In the genomic region with DNA sequence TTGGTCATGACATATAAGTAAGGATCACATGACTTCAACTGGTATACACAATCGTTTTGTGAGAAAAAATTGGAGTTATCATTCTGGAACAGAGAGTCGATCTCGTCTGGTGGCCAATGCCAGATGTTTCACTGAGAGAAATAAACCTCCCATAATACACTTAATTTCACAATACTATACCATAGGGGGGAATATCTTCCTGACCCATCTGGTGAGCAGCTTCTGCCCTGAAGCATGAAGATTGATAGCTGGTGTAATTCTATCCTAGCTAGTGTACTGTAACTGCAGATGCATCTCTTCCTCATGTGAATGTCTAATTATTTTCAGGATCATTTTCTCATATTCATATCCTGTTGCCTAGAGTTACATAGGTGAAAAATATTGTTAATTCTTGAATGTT, we compare ENCODE assay signal across 16 cellular contexts. TPM values are rescaled to one million over a fixed set of nuclear protein-coding genes. Genes with fewer than 3 reads are reported as not detected.
"Had no signal": no experiment of that assay in that cellular context is flagged by ENCODE, and none has a peak within 500 bp of the region (broad histone marks: within the 10 kb centered on the region; RNA-seq: fewer than 3 reads in every experiment).

No MANE protein-coding gene starts in this region.

- H3K4me1 ChIP-seq: tibial artery had no signal

- H3K36me3 ChIP-seq: tibial artery had no signal

- H3K9me3 ChIP-seq: tibial artery had no signal

- ATAC-seq: natural killer cell treated with Interleukin-12 subunit alpha and Interleukin-12 subunit beta and Interleukin-15 and Interleukin-18, amount 100 ng/mL, for 72 hours; stimulated activated naive B cell treated with anti-CD40 and anti-IgM and Interleukin-4, amounts not matched to agents 10 μg/mL and 1 μg/mL and 100 μg/mL, for 72 hours had no signal

- H3K4me3 ChIP-seq: tibial artery had no signal

- H3K27me3 ChIP-seq: tibial artery had no signal

- H3K9me3 Mint-ChIP-seq: stimulated activated naive B cell treated with anti-CD40 and anti-IgM and Interleukin-4, amounts not matched to agents 10 μg/mL and 1 μg/mL and 100 μg/mL, for 72 hours had no signal

- H3K4me1 Mint-ChIP-seq: stimulated activated naive B cell treated with anti-CD40 and anti-IgM and Interleukin-4, amounts not matched to agents 10 μg/mL and 1 μg/mL and 100 μg/mL, for 72 hours had no signal

- H3K4me3 Mint-ChIP-seq: natural killer cell treated with Interleukin-12 subunit alpha and Interleukin-12 subunit beta and Interleukin-15 and Interleukin-18, amount 100 ng/mL, for 72 hours; stimulated activated naive B cell treated with anti-CD40 and anti-IgM and Interleukin-4, amounts not matched to agents 10 μg/mL and 1 μg/mL and 100 μg/mL, for 72 hours had no signal

- H3K36me3 Mint-ChIP-seq: natural killer cell treated with Interleukin-12 subunit alpha and Interleukin-12 subunit beta and Interleukin-15 and Interleukin-18, amount 100 ng/mL, for 72 hours; stimulated activated naive B cell treated with anti-CD40 and anti-IgM and Interleukin-4, amounts not matched to agents 10 μg/mL and 1 μg/mL and 100 μg/mL, for 72 hours had no signal

- H3K27ac ChIP-seq: tibial artery had no signal

- DNase-seq: activated CD4-positive, CD25-positive, alpha-beta regulatory T cell treated with anti-CD3 and anti-CD28 coated beads, Interleukin-2, amount 50 U/mL, for 72 hours; activated naive CD4-positive, alpha-beta T cell treated with Interleukin-2 at 50 U/mL for 16 hours; activated T-cell treated with anti-CD3 and anti-CD28 coated beads for 4 hours; anterior cingulate cortex; effector memory CD4-positive, alpha-beta T cell; foreskin melanocyte; mesenchymal stem cell; stimulated activated CD4-positive, alpha-beta T cell treated with anti-CD3 and anti-CD28 coated beads, Interleukin-12 subunit alpha, Interleukin-12 subunit beta, amount 100 ng/mL, for 4 hours; stimulated activated CD4-positive, alpha-beta T cell treated with anti-CD3 and anti-CD28 coated beads, Interleukin-2, amount 100 ng/mL, for 24 hours; stimulated activated naive B cell treated with anti-CD40 and anti-IgM and Interleukin-4, amounts not matched to agents 10 μg/mL and 1 μg/mL and 100 μg/mL, for 72 hours; tibial artery had no signal

- FAIRE-seq: urothelium cell line had no signal

- H3K27me3 Mint-ChIP-seq: natural killer cell treated with Interleukin-12 subunit alpha and Interleukin-12 subunit beta and Interleukin-15 and Interleukin-18, amount 100 ng/mL, for 72 hours; stimulated activated naive B cell treated with anti-CD40 and anti-IgM and Interleukin-4, amounts not matched to agents 10 μg/mL and 1 μg/mL and 100 μg/mL, for 72 hours had no signal

- H3K27ac Mint-ChIP-seq: natural killer cell treated with Interleukin-12 subunit alpha and Interleukin-12 subunit beta and Interleukin-15 and Interleukin-18, amount 100 ng/mL, for 72 hours; stimulated activated naive B cell treated with anti-CD40 and anti-IgM and Interleukin-4, amounts not matched to agents 10 μg/mL and 1 μg/mL and 100 μg/mL, for 72 hours had no signal

RNA-seq across cellular contexts. Expression of gene CDH7, which starts 15.6 kb away (rescaled TPM):
- total RNA-seq: kidney epithelial cell; natural killer cell treated with Interleukin-12 subunit alpha and Interleukin-12 subunit beta and Interleukin-15 and Interleukin-18, amount 100 ng/mL, for 72 hours; renal cortical epithelial cell had no signal
- polyA plus RNA-seq: liver had no signal
